In genomic region chr10:123061865-123062264, GRCh38 we compare ENCODE assay signal across 31 cellular contexts.
"Had no signal": no experiment of that assay in that cellular context is flagged by ENCODE, and none has a peak within 500 bp of the region (broad histone marks: within the 10 kb centered on the region; RNA-seq: fewer than 3 reads in every experiment).

No MANE protein-coding gene starts in this region.

- DNase-seq: activated B cell treated with CpG ODN at 0.5 μM for 24 hours; activated CD4-positive, alpha-beta memory T cell treated with anti-CD3 and anti-CD28 coated beads, Interleukin-2, amount 10 ng/mL, durations not matched to agents 7 days and 5 days; activated CD4-positive, alpha-beta T cell treated with anti-CD3 and anti-CD28 coated beads for 48 hours; activated CD4-positive, alpha-beta T cell treated with anti-CD3 and anti-CD28 coated beads, Interleukin-2, amount 10 ng/mL, durations not matched to agents 7 days and 5 days; activated CD4-positive, alpha-beta T cell treated with anti-CD3 and anti-CD28 coated beads, Interleukin-2, amount 50 U/mL, for 48 hours; activated CD4-positive, CD25-positive, alpha-beta regulatory T cell treated with anti-CD3 and anti-CD28 coated beads, Interleukin-2, amount 50 U/mL, for 72 hours; activated CD8-positive, alpha-beta memory T cell treated with anti-CD3 and anti-CD28 coated beads for 24 hours; activated CD8-positive, alpha-beta memory T cell treated with anti-CD3 and anti-CD28 coated beads, Interleukin-2, amount 10 ng/mL, durations not matched to agents 7 days and 5 days; activated CD8-positive, alpha-beta memory T cell treated with anti-CD3 and anti-CD28 coated beads, Interleukin-2, amount 50 U/mL, for 48 hours; activated CD8-positive, alpha-beta T cell treated with anti-CD3 and anti-CD28 coated beads, Interleukin-2, amount 10 ng/mL, durations not matched to agents 7 days and 5 days; activated effector memory CD4-positive, alpha-beta T cell treated with Interleukin-2 at 50 U/mL for 16 hours; activated gamma-delta T cell; activated naive CD4-positive, alpha-beta T cell treated with anti-CD3 and anti-CD28 coated beads for 36 hours; activated naive CD4-positive, alpha-beta T cell treated with anti-CD3 and anti-CD28 coated beads, Interleukin-2, amount 50 U/mL, for 16 hours; activated naive CD8-positive, alpha-beta T cell treated with anti-CD3 and anti-CD28 coated beads for 36 hours; activated T-cell treated with anti-CD3 and anti-CD28 coated beads, Interleukin-2, amount 50 U/mL, for 24 hours; activated T-cell treated with anti-CD3 and anti-CD28 coated beads, Interleukin-2, amount 50 U/mL, for 48 hours; adrenal gland; amniotic stem cell; aorta; body of pancreas; brain microvascular endothelial cell; central memory CD4-positive, alpha-beta T cell; T-helper 1 cell; T-helper 2 cell; T-helper 9 cell had no signal

- H3K4me3 ChIP-seq: adrenal gland, body of pancreas, breast epithelium had no signal

- ATAC-seq: activated CD8-positive, alpha-beta memory T cell treated with anti-CD3 and anti-CD28 coated beads, Interleukin-2, amount 10 ng/mL, durations not matched to agents 7 days and 5 days; activated CD8-positive, alpha-beta T cell treated with anti-CD3 and anti-CD28 coated beads, Interleukin-2, amount 10 ng/mL, durations not matched to agents 7 days and 5 days; activated naive CD4-positive, alpha-beta T cell treated with anti-CD3 and anti-CD28 coated beads, Interleukin-2, amount 50 U/mL, for 72 hours; body of pancreas had no signal

- H3K36me3 ChIP-seq: adrenal gland, brain microvascular endothelial cell, breast epithelium had no signal

- FAIRE-seq: astrocyte, TTC549 had no signal

- H3K4me1 ChIP-seq: adrenal gland, body of pancreas, breast epithelium had no signal

- H3K27me3 ChIP-seq: body of pancreas, brain microvascular endothelial cell, breast epithelium had no signal

- H3K9me3 ChIP-seq: adrenal gland, body of pancreas, breast epithelium had no signal

- H3K27ac ChIP-seq: adrenal gland, body of pancreas, brain microvascular endothelial cell, breast epithelium, VCaP had no signal
